ENCODE assay signal across 6 cellular contexts in genomic region chr19:19627442-19627715, GRCh38. TPM values are rescaled to one million over a fixed set of nuclear protein-coding genes. Genes with fewer than 3 reads are reported as not detected.
DNase-seq lines count a peak whose midpoint lies in the region; ATAC-seq and TF ChIP-seq lines count a peak whose summit lies in the region.

No MANE protein-coding gene starts in this region.

- H3K4me1 Mint-ChIP-seq in activated CD4-positive, alpha-beta T cell treated with anti-CD3 and anti-CD28 coated beads, Interleukin-2, amount 10 ng/mL, durations not matched to agents 7 days and 5 days: peaks cover 28% of the 10 kb centered on the region
- peaks cover 5% of the 10 kb centered on the region for H3K4me1 Mint-ChIP-seq in endothelial cell (ENCODE audit: unreplicated experiment)
- peaks cover 37% of the 10 kb centered on the region for H3K4me1 Mint-ChIP-seq in stimulated activated memory B cell treated with anti-CD40 and anti-IgM and Interleukin-4, amounts not matched to agents 10 μg/mL and 1 μg/mL and 100 μg/mL, for 72 hours

- H3K4me3 ChIP-seq in aorta (ENCODE audit: low read length in 2 of 2): no peak overlapping the region

- no peak for TF ChIP-seq CTCF in endothelial cell (IDR thresholded peaks at IDR 0.05; ENCODE audit: unreplicated experiment)

- peak; percentile 0 for ATAC-seq in stimulated activated memory B cell treated with anti-CD40 and anti-IgM and Interleukin-4, amounts not matched to agents 10 μg/mL and 1 μg/mL and 100 μg/mL, for 72 hours
- no peak for ATAC-seq in aorta (ENCODE audit: low FRiP score)

- no peaks in the 10 kb centered on the region for H3K9me3 ChIP-seq in aorta (ENCODE audit: control insufficient read depth, low read length)

- H3K9me3 Mint-ChIP-seq in activated CD4-positive, alpha-beta T cell treated with anti-CD3 and anti-CD28 coated beads, Interleukin-2, amount 10 ng/mL, durations not matched to agents 7 days and 5 days: no peaks in the 10 kb centered on the region
- no peaks in the 10 kb centered on the region for H3K9me3 Mint-ChIP-seq in endothelial cell (ENCODE audit: unreplicated experiment)
- H3K9me3 Mint-ChIP-seq in stimulated activated memory B cell treated with anti-CD40 and anti-IgM and Interleukin-4, amounts not matched to agents 10 μg/mL and 1 μg/mL and 100 μg/mL, for 72 hours: no peaks in the 10 kb centered on the region

- H3K36me3 Mint-ChIP-seq in activated CD4-positive, alpha-beta T cell treated with anti-CD3 and anti-CD28 coated beads, Interleukin-2, amount 10 ng/mL, durations not matched to agents 7 days and 5 days (ENCODE audit: low read depth): peaks cover 48% of the 10 kb centered on the region
- peaks cover 14% of the 10 kb centered on the region for H3K36me3 Mint-ChIP-seq in endothelial cell (ENCODE audit: low read depth, unreplicated experiment)
- H3K36me3 Mint-ChIP-seq in stimulated activated memory B cell treated with anti-CD40 and anti-IgM and Interleukin-4, amounts not matched to agents 10 μg/mL and 1 μg/mL and 100 μg/mL, for 72 hours: peaks cover 35% of the 10 kb centered on the region

- H3K4me1 ChIP-seq in aorta (ENCODE audit: control insufficient read depth in 1 of 2, insufficient read depth in 2 of 2, low read length in 2 of 2): no peaks in the 10 kb centered on the region

- no peaks in the 10 kb centered on the region for H3K36me3 ChIP-seq in aorta (ENCODE audit: control insufficient read depth in 1 of 2, insufficient read depth in 2 of 2, low read length in 1 of 2)

- POLR2A ChIA-PET in activated CD4-positive, alpha-beta T cell treated with anti-CD3 and anti-CD28 coated beads, Interleukin-2, amount 10 ng/mL, durations not matched to agents 7 days and 5 days (lab: Charles Lee): no interaction called here

- peak overlapping the region; percentile 94 for H3K27ac Mint-ChIP-seq in activated CD4-positive, alpha-beta T cell treated with anti-CD3 and anti-CD28 coated beads, Interleukin-2, amount 10 ng/mL, durations not matched to agents 7 days and 5 days
- H3K27ac Mint-ChIP-seq in endothelial cell (ENCODE audit: unreplicated experiment): peak overlapping the region; percentile 27
- peak overlapping the region; percentile 88 for H3K27ac Mint-ChIP-seq in stimulated activated memory B cell treated with anti-CD40 and anti-IgM and Interleukin-4, amounts not matched to agents 10 μg/mL and 1 μg/mL and 100 μg/mL, for 72 hours

- intact Hi-C loops in aorta (cut with DNase I): no loop called here

- peak overlapping the region; percentile 87 for H3K4me3 Mint-ChIP-seq in activated CD4-positive, alpha-beta T cell treated with anti-CD3 and anti-CD28 coated beads, Interleukin-2, amount 10 ng/mL, durations not matched to agents 7 days and 5 days
- H3K4me3 Mint-ChIP-seq in endothelial cell (ENCODE audit: unreplicated experiment): peak overlapping the region; percentile 92
- peak overlapping the region; percentile 88 for H3K4me3 Mint-ChIP-seq in stimulated activated memory B cell treated with anti-CD40 and anti-IgM and Interleukin-4, amounts not matched to agents 10 μg/mL and 1 μg/mL and 100 μg/mL, for 72 hours

- H3K27ac ChIP-seq in aorta (ENCODE audit: low read depth in 1 of 2, low read length in 2 of 2): no peak overlapping the region

- CTCF ChIA-PET in activated CD4-positive, alpha-beta T cell treated with anti-CD3 and anti-CD28 coated beads, Interleukin-2, amount 10 ng/mL, durations not matched to agents 7 days and 5 days (lab: Charles Lee): interaction anchor here (1.0 to 1.4 kb wide), 2 partner anchors 9 to 95 kb away, joined by 3 to 5 read pairs; partner anchors contain the start of gene PBX4

- H3K27me3 ChIP-seq in aorta (ENCODE audit: control insufficient read depth in 1 of 2, insufficient read depth in 2 of 2, low read length in 1 of 2): no peaks in the 10 kb centered on the region

- WGBS in aorta, 2 donors: 48 to 57% methylated on average over 5 of the region's 5 CpGs

- no peaks in the 10 kb centered on the region for H3K27me3 Mint-ChIP-seq in activated CD4-positive, alpha-beta T cell treated with anti-CD3 and anti-CD28 coated beads, Interleukin-2, amount 10 ng/mL, durations not matched to agents 7 days and 5 days
- peaks cover 20% of the 10 kb centered on the region for H3K27me3 Mint-ChIP-seq in endothelial cell (ENCODE audit: unreplicated experiment)
- H3K27me3 Mint-ChIP-seq in stimulated activated memory B cell treated with anti-CD40 and anti-IgM and Interleukin-4, amounts not matched to agents 10 μg/mL and 1 μg/mL and 100 μg/mL, for 72 hours: no peaks in the 10 kb centered on the region

- DNase-seq in activated CD4-positive, alpha-beta T cell treated with anti-CD3 and anti-CD28 coated beads, Interleukin-2, amount 10 ng/mL, durations not matched to agents 7 days and 5 days: peak; percentile 45
- DNase-seq in activated CD4-positive, alpha-beta T cell treated with anti-CD3 and anti-CD28 coated beads for 4 hours: no peak
- no peak for DNase-seq in endothelial cell (ENCODE audit: low spot score)
- DNase-seq in aorta: no peak
- DNase-seq in HCEC 1CT: no peak

RNA-seq across cellular contexts. Expression of gene LPAR2, which starts 0.6 kb away (rescaled TPM):
- 10 to 100 TPM; 54.1 to 59.4 TPM for total RNA-seq in activated CD4-positive, alpha-beta T cell treated with anti-CD3 and anti-CD28 coated beads, Interleukin-2, amount 10 ng/mL, durations not matched to agents 7 days and 5 days
- 35.5 TPM for total RNA-seq in endothelial cell (ENCODE audit: unreplicated experiment)
- 10 to 100 TPM in 1 of 2 donors, 1 to 10 TPM in 1; 5.7 to 11.7 TPM for total RNA-seq in aorta
- 10 to 100 TPM in 1 of 2 donors, 1 to 10 TPM in 1; 1.5 to 10.1 TPM for polyA plus RNA-seq in aorta

RNA-seq across cellular contexts. Expression of gene PBX4, which starts 8.9 kb away (rescaled TPM):
- 10 to 100 TPM; 34.4 to 38.4 TPM for total RNA-seq in activated CD4-positive, alpha-beta T cell treated with anti-CD3 and anti-CD28 coated beads, Interleukin-2, amount 10 ng/mL, durations not matched to agents 7 days and 5 days
- total RNA-seq in endothelial cell (ENCODE audit: unreplicated experiment) (0.82 TPM), aorta (1 to 10 TPM in 1 of 2 donors, under 1 TPM in 1; 0.65 to 1.4 TPM)
- polyA plus RNA-seq in aorta: 1 to 10 TPM in 1 of 2 donors, not detected in 1; 1.5 TPM

RNA-seq across cellular contexts. Expression of gene GMIP, which starts 16.1 kb away (rescaled TPM):
- 100 to 1,000 TPM; 101 to 111 TPM for total RNA-seq in activated CD4-positive, alpha-beta T cell treated with anti-CD3 and anti-CD28 coated beads, Interleukin-2, amount 10 ng/mL, durations not matched to agents 7 days and 5 days
- total RNA-seq in endothelial cell (ENCODE audit: unreplicated experiment): 18.5 TPM
- total RNA-seq in aorta: 10 to 100 TPM; 14.9 to 25.6 TPM
- polyA plus RNA-seq in aorta: 1 to 10 TPM; 3.4 to 5.9 TPM

RNA-seq across cellular contexts. Expression of gene ATP13A1, which starts 36.1 kb away (rescaled TPM):
- 100 to 1,000 TPM in 1 of 2 experiments, 10 to 100 TPM in 1; 90.1 to 105 TPM for total RNA-seq in activated CD4-positive, alpha-beta T cell treated with anti-CD3 and anti-CD28 coated beads, Interleukin-2, amount 10 ng/mL, durations not matched to agents 7 days and 5 days
- total RNA-seq in endothelial cell (ENCODE audit: unreplicated experiment) (56.7 TPM), aorta (10 to 100 TPM; 41.7 to 53.6 TPM)
- 100 to 1,000 TPM in 1 of 2 donors, 10 to 100 TPM in 1; 13.9 to 105 TPM for polyA plus RNA-seq in aorta

RNA-seq across cellular contexts. Expression of gene ZNF101, which starts 41.3 kb away (rescaled TPM):
- 10 to 100 TPM; 96.3 to 97.2 TPM for total RNA-seq in activated CD4-positive, alpha-beta T cell treated with anti-CD3 and anti-CD28 coated beads, Interleukin-2, amount 10 ng/mL, durations not matched to agents 7 days and 5 days
- 29.5 TPM for total RNA-seq in endothelial cell (ENCODE audit: unreplicated experiment)
- total RNA-seq in aorta: 10 to 100 TPM; 11.3 to 13.3 TPM
- polyA plus RNA-seq in aorta: 1 to 10 TPM; 2.0 to 6.5 TPM

Comparison
In these comparisons a context has a peak if more than half of its experiments do, and no peak if none do; other contexts are left out.
1. H3K27ac Mint-ChIP-seq: peak in every context shown above with its lines; median percentile 94 in activated CD4-positive, alpha-beta T cell treated with anti-CD3 and anti-CD28 coated beads, Interleukin-2, amount 10 ng/mL, durations not matched to agents 7 days and 5 days; 88 in stimulated activated memory B cell treated with anti-CD40 and anti-IgM and Interleukin-4, amounts not matched to agents 10 μg/mL and 1 μg/mL and 100 μg/mL, for 72 hours; 27 in endothelial cell.
2. RNA of gene PBX4, which starts 8.9 kb away (total RNA-seq): 34.4 to 38.4 TPM in activated CD4-positive, alpha-beta T cell treated with anti-CD3 and anti-CD28 coated beads, Interleukin-2, amount 10 ng/mL, durations not matched to agents 7 days and 5 days; 0.65 to 1.4 TPM in aorta and 0.82 TPM in endothelial cell (single experiment); every median in the first group is over 10 times any median in the second.
3. Peak in every context shown above with its lines, with median percentiles within 50 percentile points of each other: H3K4me3 Mint-ChIP-seq.